In the genomic region with DNA sequence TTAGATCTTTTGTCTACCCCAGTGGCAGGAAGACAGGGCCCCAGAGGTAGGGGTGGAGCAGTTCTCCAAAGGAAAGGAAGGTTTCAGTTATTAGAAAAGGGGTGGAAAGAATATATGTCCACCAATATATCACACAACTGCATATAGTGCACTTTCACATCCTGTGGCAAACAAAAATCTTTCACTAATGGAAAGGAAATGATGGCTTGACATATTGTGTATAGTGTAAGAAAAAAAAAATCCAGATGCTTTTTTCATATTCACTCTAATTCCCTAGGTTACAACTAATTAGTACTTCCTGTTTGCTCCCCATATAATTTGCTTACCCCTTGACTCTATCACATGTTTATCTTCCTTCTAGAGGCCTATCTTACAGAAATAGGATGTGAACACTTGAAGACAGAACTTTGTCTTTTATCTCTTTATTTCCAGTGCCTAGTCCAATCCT, we compare ENCODE assay signal across 16 cellular contexts.
DNase-seq lines count a peak whose midpoint lies in the region; ATAC-seq and TF ChIP-seq lines count a peak whose summit lies in the region.
"Had no signal": no experiment of that assay in that cellular context is flagged by ENCODE, and none has a peak within 500 bp of the region (broad histone marks: within the 10 kb centered on the region; RNA-seq: fewer than 3 reads in every experiment).

No MANE protein-coding gene starts in this region.

- H3K9ac ChIP-seq in Loucy (ENCODE audit: low read depth, low read length, poor library complexity, severe bottlenecking), result peak overlapping the region; percentile 25

- no peak overlapping the region for H3K27ac ChIP-seq in effector memory CD4-positive, alpha-beta T cell (ENCODE audit: insufficient read depth, low read length, poor library complexity, severe bottlenecking)
- H3K27ac ChIP-seq: body of pancreas had no signal

- no peak for TF ChIP-seq CTCF in Loucy (conservative IDR thresholded peaks at IDR 0.05; ENCODE audit: low read length)

- H3K27me3 ChIP-seq in Loucy (ENCODE audit: insufficient read depth, low read length, poor library complexity, severe bottlenecking), result no peaks in the 10 kb centered on the region
- H3K27me3 ChIP-seq in effector memory CD4-positive, alpha-beta T cell (replicated peaks; ENCODE audit: control insufficient read depth, insufficient read depth, low read length, poor library complexity, severe bottlenecking), result no peaks in the 10 kb centered on the region
- H3K27me3 ChIP-seq: body of pancreas, MG63 had no signal

- no peaks in the 10 kb centered on the region for H4K20me1 ChIP-seq in Loucy (ENCODE audit: insufficient read depth, low read length, poor library complexity, severe bottlenecking)

- peak overlapping the region in 2 of 8 donors; percentile 7 to 22 for H3K4me3 Mint-ChIP-seq in naive B cell
- H3K4me3 Mint-ChIP-seq: activated CD4-positive, alpha-beta T cell treated with anti-CD3 and anti-CD28 coated beads, Interleukin-2, amount 10 ng/mL, durations not matched to agents 24 days and 14 days; effector memory CD8-positive, alpha-beta T cell; neural crest cell had no signal

- H3F3A ChIP-seq in Loucy (ENCODE audit: low read depth), result no peaks in the 10 kb centered on the region

- no peaks in the 10 kb centered on the region for H3K36me3 ChIP-seq in Loucy (ENCODE audit: insufficient read depth, low read length)
- no peaks in the 10 kb centered on the region for H3K36me3 ChIP-seq in effector memory CD4-positive, alpha-beta T cell (ENCODE audit: control insufficient read depth, insufficient read depth, low read length)
- H3K36me3 ChIP-seq: MG63 had no signal

- no peak overlapping the region for H3K4me3 ChIP-seq in Loucy (ENCODE audit: low read length, poor library complexity, severe bottlenecking)
- H3K4me3 ChIP-seq in effector memory CD4-positive, alpha-beta T cell (ENCODE audit: insufficient read depth, low read depth, low read length, poor library complexity, severe bottlenecking), result no peak overlapping the region
- H3K4me3 ChIP-seq: body of pancreas, MG63 had no signal

- no peaks in the 10 kb centered on the region for H3K79me2 ChIP-seq in Loucy (ENCODE audit: insufficient read depth, low read length)

- DNase-seq in naive B cell (no peak), cerebellar nuclear complex (lab: John Stamatoyannopoulos, UW) (no peak), SW480 (ENCODE audit: low spot score) (no peak)
- no peak for DNase-seq in stimulated activated CD4-positive, alpha-beta T cell treated with anti-CD3 and anti-CD28 coated beads, Interleukin-15, amount 100 ng/mL, for 24 hours
- no peak for DNase-seq in effector memory CD4-positive, alpha-beta T cell
- DNase-seq: activated CD4-positive, alpha-beta T cell treated with anti-CD3 and anti-CD28 coated beads, Interleukin-2, amount 10 ng/mL, durations not matched to agents 24 days and 14 days; body of pancreas; effector memory CD8-positive, alpha-beta T cell; left cardiac atrium; MG63; SW 1271 had no signal

- H3K9me2 ChIP-seq in Loucy (replicated peaks; ENCODE audit: low read depth, low read length), result no peaks in the 10 kb centered on the region

- H3K9me3 Mint-ChIP-seq in naive B cell, result peaks cover 0 to 2% (median 0%) of the 10 kb centered on the region in 7 donors
- H3K9me3 Mint-ChIP-seq: effector memory CD8-positive, alpha-beta T cell had no signal

- peaks cover 32% of the 10 kb centered on the region for H3K4me1 ChIP-seq in Loucy (ENCODE audit: insufficient read depth, low read length, poor library complexity, severe bottlenecking)
- peaks cover 3% of the 10 kb centered on the region for H3K4me1 ChIP-seq in effector memory CD4-positive, alpha-beta T cell (ENCODE audit: control insufficient read depth, insufficient read depth, low read length, poor library complexity, severe bottlenecking)

- H3K4me1 Mint-ChIP-seq in naive B cell, result peaks cover 49 to 84% (median 73%) of the 10 kb centered on the region in 3 donors

- 0 out of 2 replicates have a peak overlapping the region, but pooled peaks have one; percentile 41 for H2AFZ ChIP-seq in Loucy (ENCODE audit: low read length)

- ATAC-seq in GM18520 (IDR thresholded peaks at IDR 0.05; ENCODE audit: unreplicated experiment), result peak; percentile 43
- ATAC-seq in GM21723 (IDR thresholded peaks at IDR 0.05; ENCODE audit: unreplicated experiment), result peak; percentile 70
- peak; percentile 32 to 67 for ATAC-seq in naive B cell (ENCODE audit: low read depth in 2 of 2)
- ATAC-seq: body of pancreas; effector memory CD8-positive, alpha-beta T cell; left cardiac atrium had no signal

- peak overlapping the region in 5 of 6 donors; percentile 3 to 89 (median 70) for H3K27ac Mint-ChIP-seq in naive B cell
- H3K27ac Mint-ChIP-seq: activated CD4-positive, alpha-beta T cell treated with anti-CD3 and anti-CD28 coated beads, Interleukin-2, amount 10 ng/mL, durations not matched to agents 24 days and 14 days; activated T-helper 2 cell treated with anti-CD3 and anti-CD28 coated beads, Interferon-gamma antibody, Interleukin-2, Interleukin-4, amounts not matched to agents 10 μg/mL and 5 μg/mL and 100 μg/mL, durations not matched to agents 14 hours and 24 hours and 36 hours had no signal

- peaks cover 8 to 13% of the 10 kb centered on the region in 2 donors for H3K36me3 Mint-ChIP-seq in naive B cell

- no peaks in the 10 kb centered on the region; the same call in 1 of the 2 replicates for H3K9me3 ChIP-seq in Loucy (ENCODE audit: insufficient read depth, low read depth, low read length)
- H3K9me3 ChIP-seq in effector memory CD4-positive, alpha-beta T cell (ENCODE audit: control insufficient read depth, low read length), result no peaks in the 10 kb centered on the region
- H3K9me3 ChIP-seq: body of pancreas, MG63 had no signal

- H3K27me3 Mint-ChIP-seq in naive B cell, result no peaks in the 10 kb centered on the region
- H3K27me3 Mint-ChIP-seq: activated CD4-positive, alpha-beta T cell treated with anti-CD3 and anti-CD28 coated beads, Interleukin-2, amount 10 ng/mL, durations not matched to agents 24 days and 14 days; effector memory CD8-positive, alpha-beta T cell had no signal

- peak overlapping the region; percentile 41 for H3K4me2 ChIP-seq in Loucy (ENCODE audit: low read depth, low read length, poor library complexity, severe bottlenecking)
